ENCODE assay signal across 18 cellular contexts in genomic region chr4:53050361-53050774, GRCh38.
DNase-seq lines count a peak whose midpoint lies in the region; ATAC-seq and FAIRE-seq lines count a peak whose summit lies in the region.
"Had no signal": no experiment of that assay in that cellular context is flagged by ENCODE, and none has a peak within 500 bp of the region (broad histone marks: within the 10 kb centered on the region; RNA-seq: fewer than 3 reads in every experiment).

No MANE protein-coding gene starts in this region.

- DNase-seq in activated naive CD4-positive, alpha-beta T cell treated with anti-CD3 and anti-CD28 coated beads, Interleukin-2, amount 10 ng/mL, durations not matched to agents 7 days and 5 days: no peak
- DNase-seq in activated naive CD4-positive, alpha-beta T cell treated with anti-CD3 and anti-CD28 coated beads, Interleukin-2, amount 50 U/mL, for 16 hours: no peak
- DNase-seq in NCI-H226 (peak; percentile 15), dermis blood vessel endothelial cell (peak; percentile 49), urothelium cell line (ENCODE audit: low spot score) (no peak), C1 segment of cervical spinal cord (lab: John Stamatoyannopoulos, UW) (no peak), T-helper 1 cell (no peak)
- DNase-seq: Caco-2, DMS79, HCEC 1CT, NCI-H1105 treated with DMSO at 0.1 percent for 48 hours, NCI-H1930, Right ventricle myocardium superior had no signal

- H3K9me3 Mint-ChIP-seq in activated naive CD4-positive, alpha-beta T cell treated with anti-CD3 and anti-CD28 coated beads, Interleukin-2, amount 10 ng/mL, durations not matched to agents 7 days and 5 days: no peaks in the 10 kb centered on the region

- CTCF ChIA-PET in activated naive CD4-positive, alpha-beta T cell treated with anti-CD3 and anti-CD28 coated beads, Interleukin-2, amount 10 ng/mL, durations not matched to agents 7 days and 5 days (lab: Charles Lee): no interaction called here

- no peaks in the 10 kb centered on the region for H3K36me3 Mint-ChIP-seq in activated naive CD4-positive, alpha-beta T cell treated with anti-CD3 and anti-CD28 coated beads, Interleukin-2, amount 10 ng/mL, durations not matched to agents 7 days and 5 days

- ATAC-seq in GM18873 (IDR thresholded peaks at IDR 0.05; ENCODE audit: low FRiP score, unreplicated experiment): no peak
- ATAC-seq: K562, Panc1 had no signal

- no peaks in the 10 kb centered on the region for H3K4me1 Mint-ChIP-seq in activated naive CD4-positive, alpha-beta T cell treated with anti-CD3 and anti-CD28 coated beads, Interleukin-2, amount 10 ng/mL, durations not matched to agents 7 days and 5 days

- H3K4me3 Mint-ChIP-seq in activated naive CD4-positive, alpha-beta T cell treated with anti-CD3 and anti-CD28 coated beads, Interleukin-2, amount 10 ng/mL, durations not matched to agents 7 days and 5 days: no peak overlapping the region

- FAIRE-seq in urothelium cell line (lab: Jason Lieb, UNC): peak; percentile 83
- FAIRE-seq: A204.1, GM12891, K562 had no signal

- peak overlapping the region; percentile 29 for H3K27ac Mint-ChIP-seq in activated naive CD4-positive, alpha-beta T cell treated with anti-CD3 and anti-CD28 coated beads, Interleukin-2, amount 10 ng/mL, durations not matched to agents 7 days and 5 days

- H3K27me3 Mint-ChIP-seq in activated naive CD4-positive, alpha-beta T cell treated with anti-CD3 and anti-CD28 coated beads, Interleukin-2, amount 10 ng/mL, durations not matched to agents 7 days and 5 days: no peaks in the 10 kb centered on the region

Comparison
In these comparisons a context has a peak if more than half of its experiments do, and no peak if none do; other contexts are left out.
1. DNase-seq: peak in NCI-H226 (single experiment) and dermis blood vessel endothelial cell (single experiment); none in activated naive CD4-positive, alpha-beta T cell treated with anti-CD3 and anti-CD28 coated beads, Interleukin-2, amount 10 ng/mL, durations not matched to agents 7 days and 5 days (single experiment), activated naive CD4-positive, alpha-beta T cell treated with anti-CD3 and anti-CD28 coated beads, Interleukin-2, amount 50 U/mL, for 16 hours (single experiment), urothelium cell line (single experiment), C1 segment of cervical spinal cord (0 of 14) and T-helper 1 cell (0 of 5).